Comparison of ENCODE assay signal across 18 cellular contexts in genomic region chr1:37031871-37032270, GRCh38. TPM values are rescaled to one million over a fixed set of nuclear protein-coding genes. Genes with fewer than 3 reads are reported as not detected.
DNase-seq lines count a peak whose midpoint lies in the region; FAIRE-seq and TF ChIP-seq lines count a peak whose summit lies in the region.
"Had no signal": no experiment of that assay in that cellular context is flagged by ENCODE, and none has a peak within 500 bp of the region (broad histone marks: within the 10 kb centered on the region; RNA-seq: fewer than 3 reads in every experiment).

No MANE protein-coding gene starts in this region.

- H3K27me3 ChIP-seq in H7 (ENCODE audit: control insufficient read depth, insufficient read depth, low read length), result peaks cover 72% of the 10 kb centered on the region
- peaks cover 0 to 61% (median 39%) of the 10 kb centered on the region in 45 donors for H3K27me3 ChIP-seq in dorsolateral prefrontal cortex
- peaks cover 96% of the 10 kb centered on the region for H3K27me3 ChIP-seq in neural progenitor cell

- peaks cover 70% of the 10 kb centered on the region for H3K4me1 ChIP-seq in neural progenitor cell

- peaks cover 35% of the 10 kb centered on the region for H3K4me1 Mint-ChIP-seq in neural progenitor cell
- H3K4me1 Mint-ChIP-seq in activated T-helper 2 cell treated with anti-CD3 and anti-CD28 coated beads, Interferon-gamma antibody, Interleukin-2, Interleukin-4, amounts not matched to agents 10 μg/mL and 5 μg/mL and 100 μg/mL, durations not matched to agents 14 hours and 24 hours and 36 hours (ENCODE audit: low read depth), result peaks cover 3% of the 10 kb centered on the region

- H3K36me3 ChIP-seq in H7 (replicated peaks; ENCODE audit: control insufficient read depth, insufficient read depth, low read length) (no peaks in the 10 kb centered on the region), neural progenitor cell (no peaks in the 10 kb centered on the region)

- DNase-seq in H7 (peak; percentile 40), NCI-H82 (lab: John Stamatoyannopoulos, UW) (peak; percentile 98), dorsolateral prefrontal cortex (no peak), neural progenitor cell (ENCODE audit: low spot score) (no peak), HTR-8/SVneo (ENCODE audit: insufficient read length, low spot score) (no peak)
- no peak for DNase-seq in activated naive CD4-positive, alpha-beta T cell treated with anti-CD3 and anti-CD28 coated beads, Interleukin-2, amount 50 U/mL, for 16 hours
- DNase-seq in activated T-helper 2 cell treated with anti-CD3 and anti-CD28 coated beads, Interferon-gamma antibody, Interleukin-2, Interleukin-4, amounts not matched to agents 10 μg/mL and 5 μg/mL and 100 μg/mL, durations not matched to agents 14 hours and 24 hours and 36 hours (ENCODE audit: low spot score), result no peak
- DNase-seq: GF-D8; KG1; NCI-H1694 treated with DMSO at 0.1 percent for 48 hours; NCI-H2227 treated with DMSO at 0.1 percent for 48 hours; NK-92 treated with Interleukin-12 subunit alpha and Interleukin-12 subunit beta, amount 100 ng/mL, for 24 hours; OCI-M1; SHP77; SK-N-SH; T-cell had no signal

- no peak for FAIRE-seq in HTR-8/SVneo (lab: Jason Lieb, UNC)
- FAIRE-seq: H54 had no signal

- H3F3A ChIP-seq in neural progenitor cell (ENCODE audit: low read depth), result peaks cover 36% of the 10 kb centered on the region

- peaks cover 52% of the 10 kb centered on the region for H4K20me1 ChIP-seq in neural progenitor cell (ENCODE audit: low read depth)

- H3K4me3 ChIP-seq in H7 (ENCODE audit: insufficient read depth, low read depth, low read length), result no peak overlapping the region
- peak overlapping the region in 48 of 59 donors; percentile 5 to 69 (median 52) for H3K4me3 ChIP-seq in dorsolateral prefrontal cortex
- no peak overlapping the region for H3K4me3 ChIP-seq in neural progenitor cell

- H3K4me2 ChIP-seq in neural progenitor cell, result peak overlapping the region; percentile 88
- H3K4me2 ChIP-seq: SK-N-SH had no signal

- intact Hi-C loops in dorsolateral prefrontal cortex (cut with DNase I), result loop anchor here (10.0 kb wide), 5 partner anchors 167 to 457 kb away; no protein-coding TSS in a partner anchor
- intact Hi-C loops in activated T-helper 2 cell treated with anti-CD3 and anti-CD28 coated beads, Interferon-gamma antibody, Interleukin-2, Interleukin-4, amounts not matched to agents 10 μg/mL and 5 μg/mL and 100 μg/mL, durations not matched to agents 14 hours and 24 hours and 36 hours (cut with micrococcal nuclease), result no loop called here

- H3K9me3 Mint-ChIP-seq in neural progenitor cell, result peaks cover 3% of the 10 kb centered on the region
- H3K9me3 Mint-ChIP-seq in activated T-helper 2 cell treated with anti-CD3 and anti-CD28 coated beads, Interferon-gamma antibody, Interleukin-2, Interleukin-4, amounts not matched to agents 10 μg/mL and 5 μg/mL and 100 μg/mL, durations not matched to agents 14 hours and 24 hours and 36 hours, result no peaks in the 10 kb centered on the region
- H3K9me3 Mint-ChIP-seq: T-cell had no signal

- H2AFZ ChIP-seq in neural progenitor cell (replicated peaks), result no peak overlapping the region

- no peak overlapping the region for H3K27ac Mint-ChIP-seq in neural progenitor cell
- H3K27ac Mint-ChIP-seq in activated T-helper 2 cell treated with anti-CD3 and anti-CD28 coated beads, Interferon-gamma antibody, Interleukin-2, Interleukin-4, amounts not matched to agents 10 μg/mL and 5 μg/mL and 100 μg/mL, durations not matched to agents 14 hours and 24 hours and 36 hours, result no peak overlapping the region
- H3K27ac Mint-ChIP-seq: T-cell had no signal

- no peaks in the 10 kb centered on the region for H3K36me3 Mint-ChIP-seq in neural progenitor cell
- no peaks in the 10 kb centered on the region for H3K36me3 Mint-ChIP-seq in activated T-helper 2 cell treated with anti-CD3 and anti-CD28 coated beads, Interferon-gamma antibody, Interleukin-2, Interleukin-4, amounts not matched to agents 10 μg/mL and 5 μg/mL and 100 μg/mL, durations not matched to agents 14 hours and 24 hours and 36 hours (ENCODE audit: low read depth)
- H3K36me3 Mint-ChIP-seq: T-cell had no signal

- no peaks in the 10 kb centered on the region for H3K9me3 ChIP-seq in neural progenitor cell (ENCODE audit: low read depth)
- H3K9me3 ChIP-seq: SK-N-SH had no signal

- peaks cover 66% of the 10 kb centered on the region for H3K27me3 Mint-ChIP-seq in neural progenitor cell (ENCODE audit: insufficient read depth, low read depth)
- peaks cover 44% of the 10 kb centered on the region for H3K27me3 Mint-ChIP-seq in activated T-helper 2 cell treated with anti-CD3 and anti-CD28 coated beads, Interferon-gamma antibody, Interleukin-2, Interleukin-4, amounts not matched to agents 10 μg/mL and 5 μg/mL and 100 μg/mL, durations not matched to agents 14 hours and 24 hours and 36 hours (ENCODE audit: low read depth)

- TF ChIP-seq CTCF in dorsolateral prefrontal cortex (IDR thresholded peaks at IDR 0.05 in 54 of 56, conservative IDR thresholded peaks at IDR 0.05 in 2 of 56; ENCODE audit: low read depth in 1 of 56, partially characterized antibody in 56 of 56) (no peak), neural progenitor cell (IDR thresholded peaks at IDR 0.05) (no peak)

- no peak overlapping the region for H3K9ac ChIP-seq in neural progenitor cell
- H3K9ac ChIP-seq: SK-N-SH had no signal

- H3K4me3 Mint-ChIP-seq in neural progenitor cell, result peak overlapping the region; percentile 55
- no peak overlapping the region for H3K4me3 Mint-ChIP-seq in activated T-helper 2 cell treated with anti-CD3 and anti-CD28 coated beads, Interferon-gamma antibody, Interleukin-2, Interleukin-4, amounts not matched to agents 10 μg/mL and 5 μg/mL and 100 μg/mL, durations not matched to agents 14 hours and 24 hours and 36 hours (ENCODE audit: low read depth)
- H3K4me3 Mint-ChIP-seq: T-cell had no signal

- H3K27ac ChIP-seq in dorsolateral prefrontal cortex (peak overlapping the region in 14 of 59 donors; percentile 0 to 79 (median 34)), neural progenitor cell (no peak overlapping the region)

- H3K79me2 ChIP-seq in neural progenitor cell (ENCODE audit: low read depth), result no peaks in the 10 kb centered on the region

RNA-seq across cellular contexts. Expression of gene GRIK3, which starts 2.4 kb away (rescaled TPM):
- 5.4 and 8.2 TPM in 2 replicates for total RNA-seq in H7 (2014; rRNA removed; shearing (Covaris generic))
- 10 to 100 TPM; 13.4 to 44.7 (median 29.5) TPM for total RNA-seq in dorsolateral prefrontal cortex
- total RNA-seq in neural progenitor cell (ENCODE audit: low replicate concordance), result 1.7 and 3.0 TPM in 2 replicates
- not detected in 2 replicates for total RNA-seq in activated T-helper 2 cell treated with anti-CD3 and anti-CD28 coated beads, Interferon-gamma antibody, Interleukin-2, Interleukin-4, amounts not matched to agents 10 μg/mL and 5 μg/mL and 100 μg/mL, durations not matched to agents 14 hours and 24 hours and 36 hours
- total RNA-seq: RPMI7951 had no signal

Comparison
In these comparisons a context has a peak if more than half of its experiments do, and no peak if none do; other contexts are left out.
1. DNase-seq: peak in H7 (single experiment) and NCI-H82 (single experiment); none in dorsolateral prefrontal cortex (0 of 10), neural progenitor cell (single experiment), HTR-8/SVneo (single experiment), activated naive CD4-positive, alpha-beta T cell treated with anti-CD3 and anti-CD28 coated beads, Interleukin-2, amount 50 U/mL, for 16 hours (single experiment) and activated T-helper 2 cell treated with anti-CD3 and anti-CD28 coated beads, Interferon-gamma antibody, Interleukin-2, Interleukin-4, amounts not matched to agents 10 μg/mL and 5 μg/mL and 100 μg/mL, durations not matched to agents 14 hours and 24 hours and 36 hours (single experiment).
2. H3K4me3 ChIP-seq: peak in dorsolateral prefrontal cortex (48 of 59); none in H7 (single experiment) and neural progenitor cell (single experiment).